1 cellular context compared by ENCODE assay signal in genomic region chr16:69088684-69089083, GRCh38.
TF ChIP-seq lines count a peak whose summit lies in the region.

No MANE protein-coding gene starts in this region.

TF ChIP-seq in liver, 16 proteins besides CTCF, POLR2A, EP300 and RAD21 (continued from another document):
- TF ChIP-seq ZBTB33 (IDR thresholded peaks at IDR 0.05) (no peak), NR2F2 (IDR thresholded peaks at IDR 0.05) (no peak), REST (IDR thresholded peaks at IDR 0.05) (no peak), TAF1 (conservative IDR thresholded peaks at IDR 0.05) (no peak), EGR1 (IDR thresholded peaks at IDR 0.05; ENCODE audit: low read depth in 2 of 2) (no peak), YY1 (IDR thresholded peaks at IDR 0.05) (no peak), RXRA (IDR thresholded peaks at IDR 0.05) (no peak), SP1 (IDR thresholded peaks at IDR 0.05) (no peak), JUND (IDR thresholded peaks at IDR 0.05) (no peak), FOXA1 (IDR thresholded peaks at IDR 0.05) (no peak)
- TF ChIP-seq, protein P1, sequence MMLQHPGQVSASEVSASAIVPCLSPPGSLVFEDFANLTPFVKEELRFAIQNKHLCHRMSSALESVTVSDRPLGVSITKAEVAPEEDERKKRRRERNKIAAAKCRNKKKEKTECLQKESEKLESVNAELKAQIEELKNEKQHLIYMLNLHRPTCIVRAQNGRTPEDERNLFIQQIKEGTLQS (IDR thresholded peaks at IDR 0.05): no peak
TF ChIP-seq in liver: peak in this region for 0.
